Comparison of ENCODE assay signal across 2 cellular contexts in the genomic region with DNA sequence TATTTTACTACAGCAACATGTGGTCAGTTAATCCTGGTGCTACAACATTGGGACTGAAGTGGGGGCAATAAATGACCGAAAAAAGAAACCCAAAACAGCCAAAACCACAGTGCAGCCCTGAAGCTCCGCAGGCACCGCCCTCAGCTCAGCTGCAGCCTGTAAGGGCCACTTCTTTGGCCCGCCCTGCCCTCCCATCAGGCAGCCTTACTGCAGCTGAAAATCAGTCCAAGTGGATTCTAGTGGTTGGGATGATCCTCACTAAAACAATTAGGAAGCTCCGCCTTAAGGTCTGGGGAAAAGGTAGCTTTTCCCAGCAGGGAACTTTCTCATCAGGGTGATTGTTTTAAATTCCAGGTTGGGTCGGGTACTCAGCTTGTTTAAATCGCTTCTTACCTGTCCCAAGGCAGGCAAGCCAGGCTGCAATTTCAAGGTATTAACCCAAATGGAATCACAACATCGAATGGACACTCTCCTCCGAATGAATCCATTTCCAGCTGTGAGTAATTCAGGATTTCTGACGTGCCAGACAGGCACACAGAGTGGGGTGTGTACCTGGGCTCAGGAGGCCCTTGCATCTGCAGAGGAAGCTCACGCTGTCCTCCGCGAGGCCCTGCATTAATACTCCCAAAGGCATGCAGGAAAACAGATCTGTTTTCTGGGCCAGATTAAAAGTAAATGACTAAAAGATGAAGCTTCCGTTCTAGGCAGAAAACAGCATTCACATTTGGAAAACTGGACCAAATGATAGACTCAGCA.
TF ChIP-seq lines count a peak whose summit lies in the region.

No MANE protein-coding gene starts in this region.

TF ChIP-seq in GM23338, 12 proteins besides CTCF, POLR2A, EP300 and RAD21 (continued from another document and continues in another):
- TF ChIP-seq, protein P1, sequence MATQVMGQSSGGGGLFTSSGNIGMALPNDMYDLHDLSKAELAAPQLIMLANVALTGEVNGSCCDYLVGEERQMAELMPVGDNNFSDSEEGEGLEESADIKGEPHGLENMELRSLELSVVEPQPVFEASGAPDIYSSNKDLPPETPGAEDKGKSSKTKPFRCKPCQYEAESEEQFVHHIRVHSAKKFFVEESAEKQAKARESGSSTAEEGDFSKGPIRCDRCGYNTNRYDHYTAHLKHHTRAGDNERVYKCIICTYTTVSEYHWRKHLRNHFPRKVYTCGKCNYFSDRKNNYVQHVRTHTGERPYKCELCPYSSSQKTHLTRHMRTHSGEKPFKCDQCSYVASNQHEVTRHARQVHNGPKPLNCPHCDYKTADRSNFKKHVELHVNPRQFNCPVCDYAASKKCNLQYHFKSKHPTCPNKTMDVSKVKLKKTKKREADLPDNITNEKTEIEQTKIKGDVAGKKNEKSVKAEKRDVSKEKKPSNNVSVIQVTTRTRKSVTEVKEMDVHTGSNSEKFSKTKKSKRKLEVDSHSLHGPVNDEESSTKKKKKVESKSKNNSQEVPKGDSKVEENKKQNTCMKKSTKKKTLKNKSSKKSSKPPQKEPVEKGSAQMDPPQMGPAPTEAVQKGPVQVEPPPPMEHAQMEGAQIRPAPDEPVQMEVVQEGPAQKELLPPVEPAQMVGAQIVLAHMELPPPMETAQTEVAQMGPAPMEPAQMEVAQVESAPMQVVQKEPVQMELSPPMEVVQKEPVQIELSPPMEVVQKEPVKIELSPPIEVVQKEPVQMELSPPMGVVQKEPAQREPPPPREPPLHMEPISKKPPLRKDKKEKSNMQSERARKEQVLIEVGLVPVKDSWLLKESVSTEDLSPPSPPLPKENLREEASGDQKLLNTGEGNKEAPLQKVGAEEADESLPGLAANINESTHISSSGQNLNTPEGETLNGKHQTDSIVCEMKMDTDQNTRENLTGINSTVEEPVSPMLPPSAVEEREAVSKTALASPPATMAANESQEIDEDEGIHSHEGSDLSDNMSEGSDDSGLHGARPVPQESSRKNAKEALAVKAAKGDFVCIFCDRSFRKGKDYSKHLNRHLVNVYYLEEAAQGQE (IDR thresholded peaks at IDR 0.05; ENCODE audit: unreplicated experiment), result no peak
- TF ChIP-seq, protein P2, sequence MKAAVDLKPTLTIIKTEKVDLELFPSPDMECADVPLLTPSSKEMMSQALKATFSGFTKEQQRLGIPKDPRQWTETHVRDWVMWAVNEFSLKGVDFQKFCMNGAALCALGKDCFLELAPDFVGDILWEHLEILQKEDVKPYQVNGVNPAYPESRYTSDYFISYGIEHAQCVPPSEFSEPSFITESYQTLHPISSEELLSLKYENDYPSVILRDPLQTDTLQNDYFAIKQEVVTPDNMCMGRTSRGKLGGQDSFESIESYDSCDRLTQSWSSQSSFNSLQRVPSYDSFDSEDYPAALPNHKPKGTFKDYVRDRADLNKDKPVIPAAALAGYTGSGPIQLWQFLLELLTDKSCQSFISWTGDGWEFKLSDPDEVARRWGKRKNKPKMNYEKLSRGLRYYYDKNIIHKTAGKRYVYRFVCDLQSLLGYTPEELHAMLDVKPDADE (IDR thresholded peaks at IDR 0.05), result no peak
- TF ChIP-seq STAT1 (IDR thresholded peaks at IDR 0.05; ENCODE audit: unreplicated experiment), result no peak
- no peak for TF ChIP-seq NANOG (IDR thresholded peaks at IDR 0.05; ENCODE audit: borderline replicate concordance)
- no peak for TF ChIP-seq ZNF114 (CRISPR knock-in tag; IDR thresholded peaks at IDR 0.05)
- TF ChIP-seq, protein P3, sequence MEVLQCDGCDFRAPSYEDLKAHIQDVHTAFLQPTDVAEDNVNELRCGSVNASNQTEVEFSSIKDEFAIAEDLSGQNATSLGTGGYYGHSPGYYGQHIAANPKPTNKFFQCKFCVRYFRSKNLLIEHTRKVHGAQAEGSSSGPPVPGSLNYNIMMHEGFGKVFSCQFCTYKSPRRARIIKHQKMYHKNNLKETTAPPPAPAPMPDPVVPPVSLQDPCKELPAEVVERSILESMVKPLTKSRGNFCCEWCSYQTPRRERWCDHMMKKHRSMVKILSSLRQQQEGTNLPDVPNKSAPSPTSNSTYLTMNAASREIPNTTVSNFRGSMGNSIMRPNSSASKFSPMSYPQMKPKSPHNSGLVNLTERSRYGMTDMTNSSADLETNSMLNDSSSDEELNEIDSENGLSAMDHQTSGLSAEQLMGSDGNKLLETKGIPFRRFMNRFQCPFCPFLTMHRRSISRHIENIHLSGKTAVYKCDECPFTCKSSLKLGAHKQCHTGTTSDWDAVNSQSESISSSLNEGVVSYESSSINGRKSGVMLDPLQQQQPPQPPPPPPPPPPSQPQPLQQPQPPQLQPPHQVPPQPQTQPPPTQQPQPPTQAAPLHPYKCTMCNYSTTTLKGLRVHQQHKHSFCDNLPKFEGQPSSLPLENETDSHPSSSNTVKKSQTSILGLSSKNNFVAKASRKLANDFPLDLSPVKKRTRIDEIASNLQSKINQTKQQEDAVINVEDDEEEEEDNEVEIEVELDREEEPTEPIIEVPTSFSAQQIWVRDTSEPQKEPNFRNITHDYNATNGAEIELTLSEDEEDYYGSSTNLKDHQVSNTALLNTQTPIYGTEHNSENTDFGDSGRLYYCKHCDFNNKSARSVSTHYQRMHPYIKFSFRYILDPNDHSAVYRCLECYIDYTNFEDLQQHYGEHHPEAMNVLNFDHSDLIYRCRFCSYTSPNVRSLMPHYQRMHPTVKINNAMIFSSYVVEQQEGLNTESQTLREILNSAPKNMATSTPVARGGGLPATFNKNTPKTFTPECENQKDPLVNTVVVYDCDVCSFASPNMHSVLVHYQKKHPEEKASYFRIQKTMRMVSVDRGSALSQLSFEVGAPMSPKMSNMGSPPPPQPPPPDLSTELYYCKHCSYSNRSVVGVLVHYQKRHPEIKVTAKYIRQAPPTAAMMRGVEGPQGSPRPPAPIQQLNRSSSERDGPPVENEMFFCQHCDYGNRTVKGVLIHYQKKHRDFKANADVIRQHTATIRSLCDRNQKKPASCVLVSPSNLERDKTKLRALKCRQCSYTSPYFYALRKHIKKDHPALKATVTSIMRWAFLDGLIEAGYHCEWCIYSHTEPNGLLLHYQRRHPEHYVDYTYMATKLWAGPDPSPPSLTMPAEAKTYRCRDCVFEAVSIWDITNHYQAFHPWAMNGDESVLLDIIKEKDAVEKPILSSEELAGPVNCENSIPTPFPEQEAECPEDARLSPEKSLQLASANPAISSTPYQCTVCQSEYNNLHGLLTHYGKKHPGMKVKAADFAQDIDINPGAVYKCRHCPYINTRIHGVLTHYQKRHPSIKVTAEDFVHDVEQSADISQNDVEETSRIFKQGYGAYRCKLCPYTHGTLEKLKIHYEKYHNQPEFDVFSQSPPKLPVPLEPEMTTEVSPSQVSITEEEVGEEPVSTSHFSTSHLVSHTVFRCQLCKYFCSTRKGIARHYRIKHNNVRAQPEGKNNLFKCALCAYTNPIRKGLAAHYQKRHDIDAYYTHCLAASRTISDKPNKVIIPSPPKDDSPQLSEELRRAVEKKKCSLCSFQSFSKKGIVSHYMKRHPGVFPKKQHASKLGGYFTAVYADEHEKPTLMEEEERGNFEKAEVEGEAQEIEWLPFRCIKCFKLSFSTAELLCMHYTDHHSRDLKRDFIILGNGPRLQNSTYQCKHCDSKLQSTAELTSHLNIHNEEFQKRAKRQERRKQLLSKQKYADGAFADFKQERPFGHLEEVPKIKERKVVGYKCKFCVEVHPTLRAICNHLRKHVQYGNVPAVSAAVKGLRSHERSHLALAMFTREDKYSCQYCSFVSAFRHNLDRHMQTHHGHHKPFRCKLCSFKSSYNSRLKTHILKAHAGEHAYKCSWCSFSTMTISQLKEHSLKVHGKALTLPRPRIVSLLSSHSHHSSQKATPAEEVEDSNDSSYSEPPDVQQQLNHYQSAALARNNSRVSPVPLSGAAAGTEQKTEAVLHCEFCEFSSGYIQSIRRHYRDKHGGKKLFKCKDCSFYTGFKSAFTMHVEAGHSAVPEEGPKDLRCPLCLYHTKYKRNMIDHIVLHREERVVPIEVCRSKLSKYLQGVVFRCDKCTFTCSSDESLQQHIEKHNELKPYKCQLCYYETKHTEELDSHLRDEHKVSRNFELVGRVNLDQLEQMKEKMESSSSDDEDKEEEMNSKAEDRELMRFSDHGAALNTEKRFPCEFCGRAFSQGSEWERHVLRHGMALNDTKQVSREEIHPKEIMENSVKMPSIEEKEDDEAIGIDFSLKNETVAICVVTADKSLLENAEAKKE (CRISPR knock-in tag; IDR thresholded peaks at IDR 0.05), result no peak
- no peak for TF ChIP-seq ZNF331 (CRISPR knock-in tag; IDR thresholded peaks at IDR 0.05; ENCODE audit: low read depth)
- TF ChIP-seq JUNB (IDR thresholded peaks at IDR 0.05; ENCODE audit: unreplicated experiment), result no peak

TF ChIP-seq in WTC11, 78 proteins besides CTCF, POLR2A, EP300 and RAD21 (continues in another document):
- TF ChIP-seq, protein P4, sequence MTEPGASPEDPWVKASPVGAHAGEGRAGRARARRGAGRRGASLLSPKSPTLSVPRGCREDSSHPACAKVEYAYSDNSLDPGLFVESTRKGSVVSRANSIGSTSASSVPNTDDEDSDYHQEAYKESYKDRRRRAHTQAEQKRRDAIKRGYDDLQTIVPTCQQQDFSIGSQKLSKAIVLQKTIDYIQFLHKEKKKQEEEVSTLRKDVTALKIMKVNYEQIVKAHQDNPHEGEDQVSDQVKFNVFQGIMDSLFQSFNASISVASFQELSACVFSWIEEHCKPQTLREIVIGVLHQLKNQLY (CRISPR knock-in tag; IDR thresholded peaks at IDR 0.05), result no peak
- TF ChIP-seq SMAD3 (CRISPR knock-in tag; IDR thresholded peaks at IDR 0.05; ENCODE audit: borderline replicate concordance) (no peak), SP1 (CRISPR knock-in tag; conservative IDR thresholded peaks at IDR 0.05) (no peak)
- TF ChIP-seq, protein P5, sequence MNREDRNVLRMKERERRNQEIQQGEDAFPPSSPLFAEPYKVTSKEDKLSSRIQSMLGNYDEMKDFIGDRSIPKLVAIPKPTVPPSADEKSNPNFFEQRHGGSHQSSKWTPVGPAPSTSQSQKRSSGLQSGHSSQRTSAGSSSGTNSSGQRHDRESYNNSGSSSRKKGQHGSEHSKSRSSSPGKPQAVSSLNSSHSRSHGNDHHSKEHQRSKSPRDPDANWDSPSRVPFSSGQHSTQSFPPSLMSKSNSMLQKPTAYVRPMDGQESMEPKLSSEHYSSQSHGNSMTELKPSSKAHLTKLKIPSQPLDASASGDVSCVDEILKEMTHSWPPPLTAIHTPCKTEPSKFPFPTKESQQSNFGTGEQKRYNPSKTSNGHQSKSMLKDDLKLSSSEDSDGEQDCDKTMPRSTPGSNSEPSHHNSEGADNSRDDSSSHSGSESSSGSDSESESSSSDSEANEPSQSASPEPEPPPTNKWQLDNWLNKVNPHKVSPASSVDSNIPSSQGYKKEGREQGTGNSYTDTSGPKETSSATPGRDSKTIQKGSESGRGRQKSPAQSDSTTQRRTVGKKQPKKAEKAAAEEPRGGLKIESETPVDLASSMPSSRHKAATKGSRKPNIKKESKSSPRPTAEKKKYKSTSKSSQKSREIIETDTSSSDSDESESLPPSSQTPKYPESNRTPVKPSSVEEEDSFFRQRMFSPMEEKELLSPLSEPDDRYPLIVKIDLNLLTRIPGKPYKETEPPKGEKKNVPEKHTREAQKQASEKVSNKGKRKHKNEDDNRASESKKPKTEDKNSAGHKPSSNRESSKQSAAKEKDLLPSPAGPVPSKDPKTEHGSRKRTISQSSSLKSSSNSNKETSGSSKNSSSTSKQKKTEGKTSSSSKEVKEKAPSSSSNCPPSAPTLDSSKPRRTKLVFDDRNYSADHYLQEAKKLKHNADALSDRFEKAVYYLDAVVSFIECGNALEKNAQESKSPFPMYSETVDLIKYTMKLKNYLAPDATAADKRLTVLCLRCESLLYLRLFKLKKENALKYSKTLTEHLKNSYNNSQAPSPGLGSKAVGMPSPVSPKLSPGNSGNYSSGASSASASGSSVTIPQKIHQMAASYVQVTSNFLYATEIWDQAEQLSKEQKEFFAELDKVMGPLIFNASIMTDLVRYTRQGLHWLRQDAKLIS (CRISPR knock-in tag; IDR thresholded peaks at IDR 0.05; ENCODE audit: borderline replicate concordance), result no peak
- TF ChIP-seq, protein P6, sequence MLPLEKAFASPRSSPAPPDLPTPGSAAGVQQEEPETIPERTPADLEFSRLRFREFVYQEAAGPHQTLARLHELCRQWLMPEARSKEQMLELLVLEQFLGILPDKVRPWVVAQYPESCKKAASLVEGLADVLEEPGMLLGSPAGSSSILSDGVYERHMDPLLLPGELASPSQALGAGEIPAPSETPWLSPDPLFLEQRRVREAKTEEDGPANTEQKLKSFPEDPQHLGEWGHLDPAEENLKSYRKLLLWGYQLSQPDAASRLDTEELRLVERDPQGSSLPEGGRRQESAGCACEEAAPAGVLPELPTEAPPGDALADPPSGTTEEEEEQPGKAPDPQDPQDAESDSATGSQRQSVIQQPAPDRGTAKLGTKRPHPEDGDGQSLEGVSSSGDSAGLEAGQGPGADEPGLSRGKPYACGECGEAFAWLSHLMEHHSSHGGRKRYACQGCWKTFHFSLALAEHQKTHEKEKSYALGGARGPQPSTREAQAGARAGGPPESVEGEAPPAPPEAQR (CRISPR knock-in tag; IDR thresholded peaks at IDR 0.05), result no peak
- TF ChIP-seq, protein P7, sequence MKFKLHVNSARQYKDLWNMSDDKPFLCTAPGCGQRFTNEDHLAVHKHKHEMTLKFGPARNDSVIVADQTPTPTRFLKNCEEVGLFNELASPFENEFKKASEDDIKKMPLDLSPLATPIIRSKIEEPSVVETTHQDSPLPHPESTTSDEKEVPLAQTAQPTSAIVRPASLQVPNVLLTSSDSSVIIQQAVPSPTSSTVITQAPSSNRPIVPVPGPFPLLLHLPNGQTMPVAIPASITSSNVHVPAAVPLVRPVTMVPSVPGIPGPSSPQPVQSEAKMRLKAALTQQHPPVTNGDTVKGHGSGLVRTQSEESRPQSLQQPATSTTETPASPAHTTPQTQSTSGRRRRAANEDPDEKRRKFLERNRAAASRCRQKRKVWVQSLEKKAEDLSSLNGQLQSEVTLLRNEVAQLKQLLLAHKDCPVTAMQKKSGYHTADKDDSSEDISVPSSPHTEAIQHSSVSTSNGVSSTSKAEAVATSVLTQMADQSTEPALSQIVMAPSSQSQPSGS (CRISPR knock-in tag; IDR thresholded peaks at IDR 0.05; ENCODE audit: borderline replicate concordance, low read depth), result no peak
- TF ChIP-seq, protein P8, sequence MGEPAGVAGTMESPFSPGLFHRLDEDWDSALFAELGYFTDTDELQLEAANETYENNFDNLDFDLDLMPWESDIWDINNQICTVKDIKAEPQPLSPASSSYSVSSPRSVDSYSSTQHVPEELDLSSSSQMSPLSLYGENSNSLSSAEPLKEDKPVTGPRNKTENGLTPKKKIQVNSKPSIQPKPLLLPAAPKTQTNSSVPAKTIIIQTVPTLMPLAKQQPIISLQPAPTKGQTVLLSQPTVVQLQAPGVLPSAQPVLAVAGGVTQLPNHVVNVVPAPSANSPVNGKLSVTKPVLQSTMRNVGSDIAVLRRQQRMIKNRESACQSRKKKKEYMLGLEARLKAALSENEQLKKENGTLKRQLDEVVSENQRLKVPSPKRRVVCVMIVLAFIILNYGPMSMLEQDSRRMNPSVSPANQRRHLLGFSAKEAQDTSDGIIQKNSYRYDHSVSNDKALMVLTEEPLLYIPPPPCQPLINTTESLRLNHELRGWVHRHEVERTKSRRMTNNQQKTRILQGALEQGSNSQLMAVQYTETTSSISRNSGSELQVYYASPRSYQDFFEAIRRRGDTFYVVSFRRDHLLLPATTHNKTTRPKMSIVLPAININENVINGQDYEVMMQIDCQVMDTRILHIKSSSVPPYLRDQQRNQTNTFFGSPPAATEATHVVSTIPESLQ (CRISPR knock-in tag; IDR thresholded peaks at IDR 0.05), result no peak
- TF ChIP-seq, protein P9, sequence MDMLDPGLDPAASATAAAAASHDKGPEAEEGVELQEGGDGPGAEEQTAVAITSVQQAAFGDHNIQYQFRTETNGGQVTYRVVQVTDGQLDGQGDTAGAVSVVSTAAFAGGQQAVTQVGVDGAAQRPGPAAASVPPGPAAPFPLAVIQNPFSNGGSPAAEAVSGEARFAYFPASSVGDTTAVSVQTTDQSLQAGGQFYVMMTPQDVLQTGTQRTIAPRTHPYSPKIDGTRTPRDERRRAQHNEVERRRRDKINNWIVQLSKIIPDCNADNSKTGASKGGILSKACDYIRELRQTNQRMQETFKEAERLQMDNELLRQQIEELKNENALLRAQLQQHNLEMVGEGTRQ (CRISPR knock-in tag; IDR thresholded peaks at IDR 0.05), result no peak
- TF ChIP-seq, protein P10, sequence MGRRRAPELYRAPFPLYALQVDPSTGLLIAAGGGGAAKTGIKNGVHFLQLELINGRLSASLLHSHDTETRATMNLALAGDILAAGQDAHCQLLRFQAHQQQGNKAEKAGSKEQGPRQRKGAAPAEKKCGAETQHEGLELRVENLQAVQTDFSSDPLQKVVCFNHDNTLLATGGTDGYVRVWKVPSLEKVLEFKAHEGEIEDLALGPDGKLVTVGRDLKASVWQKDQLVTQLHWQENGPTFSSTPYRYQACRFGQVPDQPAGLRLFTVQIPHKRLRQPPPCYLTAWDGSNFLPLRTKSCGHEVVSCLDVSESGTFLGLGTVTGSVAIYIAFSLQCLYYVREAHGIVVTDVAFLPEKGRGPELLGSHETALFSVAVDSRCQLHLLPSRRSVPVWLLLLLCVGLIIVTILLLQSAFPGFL (CRISPR knock-in tag; IDR thresholded peaks at IDR 0.05; ENCODE audit: borderline replicate concordance), result no peak
